ENCODE assay signal across 13 cellular contexts in the genomic region with DNA sequence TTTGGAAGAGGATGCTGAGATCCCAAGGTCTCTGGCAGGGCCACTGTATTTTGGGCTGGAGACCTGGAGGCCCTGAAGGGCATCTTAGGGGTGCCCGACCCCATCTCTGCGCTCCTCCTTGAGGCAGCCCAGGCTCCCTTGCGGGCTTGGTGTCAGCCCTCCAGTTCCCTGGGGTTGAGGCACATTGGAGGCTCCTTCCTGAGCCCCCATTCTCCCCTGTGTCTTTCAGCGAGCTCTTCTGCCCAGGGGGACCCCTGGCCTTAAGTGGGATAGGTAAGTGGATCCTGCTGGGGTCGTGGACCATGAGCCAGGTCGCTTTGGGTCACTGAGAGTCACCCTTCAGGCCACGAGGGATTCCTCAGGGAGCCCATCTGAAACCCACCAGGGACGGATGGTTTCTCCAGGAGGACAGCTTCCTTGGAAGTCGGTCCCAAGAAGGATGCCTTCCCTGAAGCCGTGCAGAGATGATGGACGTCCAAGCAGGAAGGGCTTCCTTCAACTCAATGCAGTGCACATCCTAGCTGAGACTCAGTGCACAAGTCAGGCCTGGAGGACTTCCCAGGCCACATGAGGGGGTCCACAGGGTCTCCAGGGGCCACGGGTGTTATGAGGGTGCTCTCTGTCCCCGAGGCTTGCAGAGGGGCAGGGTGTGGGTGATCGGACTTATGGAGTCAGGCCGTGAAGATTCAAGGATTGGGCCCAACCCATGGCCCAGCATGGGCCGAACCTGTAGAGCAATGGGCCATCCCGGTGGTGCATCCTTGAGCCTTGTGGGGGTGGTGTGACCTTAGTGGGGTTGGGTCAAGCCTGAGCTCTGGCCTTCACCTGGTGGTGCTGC.
DNase-seq lines count a peak whose midpoint lies in the region; ATAC-seq and TF ChIP-seq lines count a peak whose summit lies in the region.
"Had no signal": no experiment of that assay in that cellular context is flagged by ENCODE, and none has a peak within 500 bp of the region (broad histone marks: within the 10 kb centered on the region; RNA-seq: fewer than 3 reads in every experiment).

No MANE protein-coding gene starts in this region.

- H3K27me3 ChIP-seq in adrenal gland (no peaks in the 10 kb centered on the region), stomach (no peaks in the 10 kb centered on the region)
- H3K27me3 ChIP-seq: foreskin keratinocyte had no signal

- no peak for ATAC-seq in activated T-cell treated with anti-CD3 and anti-CD28 coated beads, Interleukin-2, amount 50 U/mL, for 72 hours (replicated peaks in 1 of 2)
- ATAC-seq in left lobe of liver (no peak), GM19467 (IDR thresholded peaks at IDR 0.05; ENCODE audit: unreplicated experiment) (no peak), HG03159 (IDR thresholded peaks at IDR 0.05; ENCODE audit: unreplicated experiment) (no peak)
- ATAC-seq: foreskin keratinocyte had no signal

- peak; percentile 4 for DNase-seq in activated T-cell treated with anti-CD3 and anti-CD28 coated beads, Interleukin-2, amount 50 U/mL, for 1 hour
- no peak for DNase-seq in activated T-cell treated with anti-CD3 and anti-CD28 coated beads, Interleukin-2, amount 50 U/mL, for 72 hours
- peak in 5 of 7 donors; percentile 2 to 18 (median 4) for DNase-seq in adrenal gland
- peak; percentile 40 for DNase-seq in left lobe of liver (ENCODE audit: low spot score)
- DNase-seq in stomach, result peak; percentile 13
- no peak for DNase-seq in activated CD4-positive, alpha-beta T cell treated with anti-CD3 and anti-CD28 coated beads, Interleukin-2, amount 50 U/mL, for 1 hour
- DNase-seq: foreskin keratinocyte, NCI-H2029, NCI-H748 treated with DMSO at 0.1 percent for 48 hours, RPMI8226 had no signal

- H3K36me3 ChIP-seq in adrenal gland (replicated peaks in 1 of 2) (no peaks in the 10 kb centered on the region), stomach (no peaks in the 10 kb centered on the region)

- peaks cover 4 to 11% of the 10 kb centered on the region in 2 donors for H3K36me3 Mint-ChIP-seq in activated T-cell treated with anti-CD3 and anti-CD28 coated beads, Interleukin-2, amount 50 U/mL, for 72 hours (ENCODE audit: insufficient read depth in 2 of 2)

- H3K4me3 ChIP-seq in adrenal gland (no peak overlapping the region), stomach (no peak overlapping the region)

- H3K27me3 Mint-ChIP-seq in activated T-cell treated with anti-CD3 and anti-CD28 coated beads, Interleukin-2, amount 50 U/mL, for 72 hours (ENCODE audit: low read depth), result no peaks in the 10 kb centered on the region
- H3K27me3 Mint-ChIP-seq: CD4-positive, alpha-beta T cell had no signal

- H3K4me1 ChIP-seq in adrenal gland (replicated peaks in 1 of 2), result no peaks in the 10 kb centered on the region
- H3K4me1 ChIP-seq in stomach, result no peaks in the 10 kb centered on the region
- H3K4me1 ChIP-seq: foreskin keratinocyte had no signal

- 59 to 94% (median 79%) methylated on average over 3 to 17 of the region's 17 CpGs for WGBS in adrenal gland, 4 donors
- WGBS in stomach, 5 donors, result 73 to 81% (median 77%) methylated on average over 13 to 17 of the region's 17 CpGs; no CpG with 5 or more reads in 1 of the 5 donors

- H3K27ac ChIP-seq in adrenal gland (no peak overlapping the region), stomach (no peak overlapping the region)
- H3K27ac ChIP-seq: foreskin keratinocyte had no signal

- H3K9me3 ChIP-seq in adrenal gland (replicated peaks in 1 of 3), result peaks cover 0 to 3% (median 0%) of the 10 kb centered on the region in 3 donors
- H3K9me3 ChIP-seq in stomach, result peaks cover 9 to 100% (median 97%) of the 10 kb centered on the region in 4 donors

- TF ChIP-seq EP300 in stomach (IDR thresholded peaks at IDR 0.05), result no peak

- intact Hi-C loops in adrenal gland (cut with DNase I), result no loop called here
- intact Hi-C loops in stomach (cut with DNase I; ENCODE audit: low total_unique reads), result no loop called here

- TF ChIP-seq CTCF in adrenal gland (IDR thresholded peaks at IDR 0.05), result no peak
- TF ChIP-seq CTCF in stomach (IDR thresholded peaks at IDR 0.05), result no peak

- H3K27ac Mint-ChIP-seq in activated T-cell treated with anti-CD3 and anti-CD28 coated beads, Interleukin-2, amount 50 U/mL, for 72 hours, result no peak overlapping the region
- H3K27ac Mint-ChIP-seq: CD4-positive, alpha-beta T cell had no signal

- H3K9me3 Mint-ChIP-seq in activated T-cell treated with anti-CD3 and anti-CD28 coated beads, Interleukin-2, amount 50 U/mL, for 72 hours, result peaks cover 4 to 9% of the 10 kb centered on the region in 2 donors

- H3K4me1 Mint-ChIP-seq in activated T-cell treated with anti-CD3 and anti-CD28 coated beads, Interleukin-2, amount 50 U/mL, for 72 hours (ENCODE audit: low read depth), result no peaks in the 10 kb centered on the region

- H3K4me3 Mint-ChIP-seq in activated T-cell treated with anti-CD3 and anti-CD28 coated beads, Interleukin-2, amount 50 U/mL, for 72 hours, result no peak overlapping the region
- H3K4me3 Mint-ChIP-seq: CD4-positive, alpha-beta T cell had no signal

- TF ChIP-seq POLR2A in adrenal gland (IDR thresholded peaks at IDR 0.05), result no peak
- TF ChIP-seq POLR2A in stomach (IDR thresholded peaks at IDR 0.05), result no peak

Comparison
In these comparisons a context has a peak if more than half of its experiments do, and no peak if none do; other contexts are left out.
1. DNase-seq: peak in activated T-cell treated with anti-CD3 and anti-CD28 coated beads, Interleukin-2, amount 50 U/mL, for 1 hour (single experiment), adrenal gland (5 of 7), left lobe of liver (single experiment) and stomach (single experiment); none in activated T-cell treated with anti-CD3 and anti-CD28 coated beads, Interleukin-2, amount 50 U/mL, for 72 hours (0 of 2) and activated CD4-positive, alpha-beta T cell treated with anti-CD3 and anti-CD28 coated beads, Interleukin-2, amount 50 U/mL, for 1 hour (single experiment).